Comparison of ENCODE assay signal across 8 cellular contexts in genomic region chr1:19288324-19289241, GRCh38. TPM values are rescaled to one million over a fixed set of nuclear protein-coding genes. Genes with fewer than 3 reads are reported as not detected.
DNase-seq lines count a peak whose midpoint lies in the region; ATAC-seq and TF ChIP-seq lines count a peak whose summit lies in the region.
"Not testable (repeated sequence)": the region's sequence is repeated elsewhere in the genome, so short reads cannot be mapped to it uniquely, and the experiment has no call there.

Gene AKR7A3 (minus strand): TSS chr1:19288770. CDS start chr1:19288709, 61 bp downstream.

- H3K36me3 Mint-ChIP-seq in activated CD4-positive, alpha-beta memory T cell treated with anti-CD3 and anti-CD28 coated beads, Interleukin-2, amount 10 ng/mL, durations not matched to agents 7 days and 5 days (ENCODE audit: low read depth): not testable (repeated sequence)

- POLR2A ChIA-PET in activated CD4-positive, alpha-beta memory T cell treated with anti-CD3 and anti-CD28 coated beads, Interleukin-2, amount 10 ng/mL, durations not matched to agents 7 days and 5 days (lab: Charles Lee): interaction anchor here (1.6 kb wide), 1 partner anchor 9 kb away, joined by 3 read pairs; no protein-coding TSS in a partner anchor

- H3K9me3 ChIP-seq in lung (ENCODE audit: control insufficient read depth in 2 of 2, insufficient read depth in 1 of 2, low read length in 1 of 2); skeletal muscle satellite cell (replicated peaks; ENCODE audit: low read length); thoracic aorta: not testable (repeated sequence)

- TF ChIP-seq CTCF in astrocyte of the spinal cord (IDR thresholded peaks at IDR 0.05; ENCODE audit: low read depth, low read length); foreskin fibroblast (IDR thresholded peaks at IDR 0.05; ENCODE audit: low read depth, low read length); lung (IDR thresholded peaks at IDR 0.05; ENCODE audit: control extremely low read depth, extremely low read depth); thoracic aorta (IDR thresholded peaks at IDR 0.05): not testable (repeated sequence)

- H3K9me3 Mint-ChIP-seq in activated CD4-positive, alpha-beta memory T cell treated with anti-CD3 and anti-CD28 coated beads, Interleukin-2, amount 10 ng/mL, durations not matched to agents 7 days and 5 days: not testable (repeated sequence)

- H3K4me2 ChIP-seq in skeletal muscle satellite cell (ENCODE audit: low read length): peak within 1 kb of the TSS; percentile 98

- not testable (repeated sequence) for H3K27ac ChIP-seq in lung (ENCODE audit: low read depth in 1 of 2, low read length in 1 of 2); thoracic aorta

- H3K9ac ChIP-seq in skeletal muscle satellite cell (ENCODE audit: low read depth, low read length): peak within 1 kb of the TSS; percentile 28

- H3K4me1 ChIP-seq in lung (ENCODE audit: control insufficient read depth in 2 of 2, insufficient read depth in 2 of 2, low read length in 2 of 2); skeletal muscle satellite cell (ENCODE audit: control insufficient read depth, insufficient read depth, low read length); thoracic aorta (ENCODE audit: control insufficient read depth in 1 of 2, low read depth in 2 of 2): not testable (repeated sequence)

- ATAC-seq in lung (ENCODE audit: insufficient read depth, low FRiP score): peak; percentile 88
- not testable (repeated sequence) for ATAC-seq in thoracic aorta (ENCODE audit: insufficient number of reproducible peaks, low FRiP score, low read depth)

- H3K4me3 ChIP-seq in astrocyte of the spinal cord (ENCODE audit: low read depth, low read length): peak within 1 kb of the TSS; percentile 40
- H3K4me3 ChIP-seq in foreskin fibroblast (ENCODE audit: low read depth in 1 of 2, low read length in 2 of 2): peak within 1 kb of the TSS; percentile 47 to 52
- H3K4me3 ChIP-seq in lung: not testable (repeated sequence)
- H3K4me3 ChIP-seq in skeletal muscle satellite cell (ENCODE audit: low read length): peak within 1 kb of the TSS; percentile 73
- peak within 1 kb of the TSS; percentile 76 for H3K4me3 ChIP-seq in thoracic aorta

- not testable (repeated sequence) for H3K27me3 ChIP-seq in lung (ENCODE audit: control insufficient read depth, insufficient read depth); skeletal muscle satellite cell (ENCODE audit: control insufficient read depth, insufficient read depth, low read length); thoracic aorta (replicated peaks; ENCODE audit: insufficient read depth)

- DNase-seq in DMS53 treated with DMSO at 0.1 percent for 48 hours (lab: John Stamatoyannopoulos, UW; ENCODE audit: unreplicated experiment): peak; percentile 68
- DNase-seq in NOMO-1 treated with dmso at 0.1 percent for 144 hours (lab: John Stamatoyannopoulos, UW; ENCODE audit: unreplicated experiment): peak; percentile 47
- DNase-seq in activated CD4-positive, alpha-beta memory T cell treated with anti-CD3 and anti-CD28 coated beads, Interleukin-2, amount 10 ng/mL, durations not matched to agents 7 days and 5 days: peak; percentile 69
- DNase-seq in astrocyte of the spinal cord (ENCODE audit: low read depth, low spot score): peak; percentile 6
- DNase-seq in foreskin fibroblast: peak in 1 of 2 donors; percentile 74
- peak; percentile 45 for DNase-seq in lung (ENCODE audit: low spot score)
- not testable (repeated sequence) for DNase-seq in thoracic aorta (ENCODE audit: low spot score)

- H3K36me3 ChIP-seq in lung (ENCODE audit: control insufficient read depth in 2 of 2, insufficient read depth in 2 of 2, low read length in 2 of 2); skeletal muscle satellite cell (ENCODE audit: insufficient read depth, low read length); thoracic aorta: not testable (repeated sequence)

- H3K4me3 Mint-ChIP-seq in activated CD4-positive, alpha-beta memory T cell treated with anti-CD3 and anti-CD28 coated beads, Interleukin-2, amount 10 ng/mL, durations not matched to agents 7 days and 5 days: peak within 1 kb of the TSS; percentile 32

- H3K27ac Mint-ChIP-seq in activated CD4-positive, alpha-beta memory T cell treated with anti-CD3 and anti-CD28 coated beads, Interleukin-2, amount 10 ng/mL, durations not matched to agents 7 days and 5 days: not testable (repeated sequence)

- CTCF ChIA-PET in activated CD4-positive, alpha-beta memory T cell treated with anti-CD3 and anti-CD28 coated beads, Interleukin-2, amount 10 ng/mL, durations not matched to agents 7 days and 5 days (lab: Charles Lee): interaction anchor here (0.5 kb wide), 1 partner anchor 24 kb away, joined by 4 read pairs; no protein-coding TSS in a partner anchor

- in situ Hi-C loops in astrocyte of the spinal cord (cut with HindIII; ENCODE audit: low sequenced_read_pairs): not testable (repeated sequence)

- H3K27me3 Mint-ChIP-seq in activated CD4-positive, alpha-beta memory T cell treated with anti-CD3 and anti-CD28 coated beads, Interleukin-2, amount 10 ng/mL, durations not matched to agents 7 days and 5 days: peaks cover 14% of the 10 kb centered on the region

- not testable (repeated sequence) for H3K4me1 Mint-ChIP-seq in activated CD4-positive, alpha-beta memory T cell treated with anti-CD3 and anti-CD28 coated beads, Interleukin-2, amount 10 ng/mL, durations not matched to agents 7 days and 5 days

- WGBS in lung, 2 donors: 13 to 19% methylated on average over 58 to 72 of the region's 82 CpGs

RNA-seq across cellular contexts. Expression of gene AKR7A3, which starts in this region (rescaled TPM):
- total RNA-seq in activated CD4-positive, alpha-beta memory T cell treated with anti-CD3 and anti-CD28 coated beads, Interleukin-2, amount 10 ng/mL, durations not matched to agents 7 days and 5 days: under 1 TPM; 0.20 to 0.48 TPM
- total RNA-seq in lung: 1 to 10 TPM in 1 of 2 donors, under 1 TPM in 1; 0.74 to 1.3 TPM
- under 1 TPM; 0.23 to 0.91 TPM for polyA plus RNA-seq in lung
- total RNA-seq in skeletal muscle satellite cell (2012; rRNA removed): 0.51 and 0.87 TPM in 2 replicates
- total RNA-seq in thoracic aorta: 1 to 10 TPM; 2.5 to 3.9 TPM

Comparison
In these comparisons a context has a peak if more than half of its experiments do, and no peak if none do; other contexts are left out.
1. Peak in DNase-seq in activated CD4-positive, alpha-beta memory T cell treated with anti-CD3 and anti-CD28 coated beads, Interleukin-2, amount 10 ng/mL, durations not matched to agents 7 days and 5 days; RNA of the gene not detected or under 1 TPM.